8 cellular contexts compared by ENCODE assay signal in the genomic region with DNA sequence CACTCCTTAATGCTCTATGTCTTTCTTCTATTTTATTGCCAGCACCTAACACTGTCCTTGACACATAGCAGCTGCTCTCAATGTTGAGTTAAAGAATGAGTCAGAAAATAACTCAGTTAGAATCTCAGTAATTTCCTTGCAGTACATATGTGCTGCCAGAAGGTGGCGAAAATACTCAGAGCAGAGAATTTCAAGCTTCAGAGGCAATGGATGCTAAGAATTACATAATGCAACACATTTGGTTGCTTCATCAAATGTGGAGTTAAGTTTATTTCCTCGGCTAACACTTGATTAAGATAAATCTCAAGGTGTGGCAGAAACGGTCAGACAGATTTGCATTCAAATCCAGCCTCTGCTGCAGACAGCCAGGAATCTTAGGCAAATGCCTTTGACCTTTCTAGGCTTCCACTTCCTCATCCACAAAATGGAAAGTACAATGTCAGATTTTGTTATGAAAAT.
DNase-seq lines count a peak whose midpoint lies in the region; ATAC-seq and TF ChIP-seq lines count a peak whose summit lies in the region.

No MANE protein-coding gene starts in this region.

- no peaks in the 10 kb centered on the region for H3K36me3 ChIP-seq in colonic mucosa
- no peaks in the 10 kb centered on the region for H3K36me3 ChIP-seq in right lobe of liver

- H3K4me3 Mint-ChIP-seq in stimulated activated effector memory CD8-positive, alpha-beta T cell treated with anti-CD3 and anti-CD28 coated beads, Interleukin-12 subunit alpha, Interleukin-12 subunit beta, amount 100 ng/mL, for 72 hours, result no peak overlapping the region

- H3K4me3 ChIP-seq in colonic mucosa, result no peak overlapping the region
- no peak overlapping the region for H3K4me3 ChIP-seq in right lobe of liver

- H3K27me3 ChIP-seq in colonic mucosa (no peaks in the 10 kb centered on the region), right lobe of liver (no peaks in the 10 kb centered on the region)

- TF ChIP-seq CTCF in colonic mucosa (IDR thresholded peaks at IDR 0.05), result peak; percentile 84
- TF ChIP-seq CTCF in right lobe of liver (IDR thresholded peaks at IDR 0.05), result peak; percentile 79 to 93 (median 85)

- no peak for TF ChIP-seq POLR2A in right lobe of liver (IDR thresholded peaks at IDR 0.05)

- ATAC-seq in GM18511 (IDR thresholded peaks at IDR 0.05; ENCODE audit: unreplicated experiment) (peak; percentile 76), HG02885 (IDR thresholded peaks at IDR 0.05; ENCODE audit: poor library complexity, unreplicated experiment) (peak; percentile 87), right lobe of liver (peak; percentile 81 to 94 (median 88))
- peak; percentile 74 for ATAC-seq in stimulated activated effector memory CD8-positive, alpha-beta T cell treated with anti-CD3 and anti-CD28 coated beads, Interleukin-12 subunit alpha, Interleukin-12 subunit beta, amount 100 ng/mL, for 72 hours

- no peaks in the 10 kb centered on the region for H3K9me3 ChIP-seq in colonic mucosa
- no peaks in the 10 kb centered on the region for H3K9me3 ChIP-seq in right lobe of liver

- H3K9me3 Mint-ChIP-seq in stimulated activated effector memory CD8-positive, alpha-beta T cell treated with anti-CD3 and anti-CD28 coated beads, Interleukin-12 subunit alpha, Interleukin-12 subunit beta, amount 100 ng/mL, for 72 hours, result no peaks in the 10 kb centered on the region

- H3K27ac ChIP-seq in colonic mucosa (peak overlapping the region; percentile 53), right lobe of liver (no peak overlapping the region)

- peaks cover 5% of the 10 kb centered on the region for H3K4me1 Mint-ChIP-seq in stimulated activated effector memory CD8-positive, alpha-beta T cell treated with anti-CD3 and anti-CD28 coated beads, Interleukin-12 subunit alpha, Interleukin-12 subunit beta, amount 100 ng/mL, for 72 hours

- no peaks in the 10 kb centered on the region for H3K36me3 Mint-ChIP-seq in stimulated activated effector memory CD8-positive, alpha-beta T cell treated with anti-CD3 and anti-CD28 coated beads, Interleukin-12 subunit alpha, Interleukin-12 subunit beta, amount 100 ng/mL, for 72 hours

- no peak overlapping the region for H3K27ac Mint-ChIP-seq in stimulated activated effector memory CD8-positive, alpha-beta T cell treated with anti-CD3 and anti-CD28 coated beads, Interleukin-12 subunit alpha, Interleukin-12 subunit beta, amount 100 ng/mL, for 72 hours

- 2% methylated on average over 3 of the region's 3 CpGs for WGBS in right lobe of liver (ENCODE audit: insufficient coverage, low coverage, low lambda C conversion rate, missing lambda C conversion rate)

- no peak overlapping the region for H3K9ac ChIP-seq in colonic mucosa (ENCODE audit: low read depth in 2 of 2, low read length in 2 of 2)

- DNase-seq in Ammon's horn (ENCODE audit: low spot score), result peak; percentile 77
- DNase-seq in NCI-H1105 treated with DMSO at 0.1 percent for 48 hours (lab: John Stamatoyannopoulos, UW), result peak; percentile 46
- DNase-seq in SW 1271 (lab: John Stamatoyannopoulos, UW), result peak; percentile 40 to 83
- DNase-seq in colonic mucosa, result peak; percentile 87
- DNase-seq in right lobe of liver, result no peak
- DNase-seq in stimulated activated effector memory CD8-positive, alpha-beta T cell treated with anti-CD3 and anti-CD28 coated beads, Interleukin-12 subunit alpha, Interleukin-12 subunit beta, amount 100 ng/mL, for 72 hours (ENCODE audit: low spot score in 2 of 2), result peak; percentile 44 to 72

- H3K4me1 ChIP-seq in colonic mucosa, result peaks cover 11% of the 10 kb centered on the region
- no peaks in the 10 kb centered on the region for H3K4me1 ChIP-seq in right lobe of liver

- intact Hi-C loops in colonic mucosa (cut with DNase I) (no loop called here), right lobe of liver (cut with DNase I) (no loop called here)

Comparison
In these comparisons a context has a peak if more than half of its experiments do, and no peak if none do; other contexts are left out.
1. DNase-seq: peak in Ammon's horn (single experiment), NCI-H1105 treated with DMSO at 0.1 percent for 48 hours (single experiment), SW 1271 (2 of 2), colonic mucosa (single experiment) and stimulated activated effector memory CD8-positive, alpha-beta T cell treated with anti-CD3 and anti-CD28 coated beads, Interleukin-12 subunit alpha, Interleukin-12 subunit beta, amount 100 ng/mL, for 72 hours (2 of 2); none in right lobe of liver (0 of 3).
2. Peak in every context shown above with its lines, with median percentiles within 50 percentile points of each other: ATAC-seq.